In genomic region chr7:81851413-81851812, GRCh38 we compare ENCODE assay signal across 19 cellular contexts.
"Had no signal": no experiment of that assay in that cellular context is flagged by ENCODE, and none has a peak within 500 bp of the region (broad histone marks: within the 10 kb centered on the region; RNA-seq: fewer than 3 reads in every experiment).

No MANE protein-coding gene starts in this region.

- ATAC-seq: left colon; psoas muscle; sciatic nerve; stimulated activated naive B cell treated with anti-CD40 and anti-IgM and Interleukin-4, amounts not matched to agents 10 μg/mL and 1 μg/mL and 100 μg/mL, for 72 hours; stimulated activated naive CD8-positive, alpha-beta T cell treated with anti-CD3 and anti-CD28 coated beads, Interleukin-15, amount 100 ng/mL, for 72 hours had no signal

- H3K4me2 ChIP-seq: hepatocyte had no signal

- H3K4me3 Mint-ChIP-seq: naive B cell; nephron; stimulated activated naive B cell treated with anti-CD40 and anti-IgM and Interleukin-4, amounts not matched to agents 10 μg/mL and 1 μg/mL and 100 μg/mL, for 72 hours; stimulated activated naive CD8-positive, alpha-beta T cell treated with anti-CD3 and anti-CD28 coated beads, Interleukin-15, amount 100 ng/mL, for 72 hours had no signal

- H3K27me3 Mint-ChIP-seq: naive B cell; stimulated activated naive B cell treated with anti-CD40 and anti-IgM and Interleukin-4, amounts not matched to agents 10 μg/mL and 1 μg/mL and 100 μg/mL, for 72 hours; stimulated activated naive CD8-positive, alpha-beta T cell treated with anti-CD3 and anti-CD28 coated beads, Interleukin-15, amount 100 ng/mL, for 72 hours had no signal

- H3K4me1 ChIP-seq: psoas muscle, testis, transverse colon had no signal

- H3K27ac ChIP-seq: dorsolateral prefrontal cortex, hepatocyte, neutrophil, psoas muscle, testis, transverse colon had no signal

- H3K27me3 ChIP-seq: hepatocyte, neutrophil, testis, transverse colon had no signal

- H3K27ac Mint-ChIP-seq: naive B cell; nephron; stimulated activated naive B cell treated with anti-CD40 and anti-IgM and Interleukin-4, amounts not matched to agents 10 μg/mL and 1 μg/mL and 100 μg/mL, for 72 hours; stimulated activated naive CD8-positive, alpha-beta T cell treated with anti-CD3 and anti-CD28 coated beads, Interleukin-15, amount 100 ng/mL, for 72 hours had no signal

- H3K79me2 ChIP-seq: hepatocyte had no signal

- H3K9me3 ChIP-seq: neutrophil, psoas muscle, testis, transverse colon had no signal

- DNase-seq: cortex of kidney; dorsolateral prefrontal cortex; effector CD8-positive, alpha-beta T cell; foreskin melanocyte; head of caudate nucleus; left colon; naive B cell; psoas muscle; retina; stimulated activated CD4-positive, alpha-beta T cell treated with anti-CD3 and anti-CD28 coated beads, Interleukin-2, amount 100 ng/mL, for 24 hours; stimulated activated CD4-positive, alpha-beta T cell treated with anti-CD3 and anti-CD28 coated beads, Interleukin-4, amount 100 ng/mL, for 4 hours; stimulated activated naive B cell treated with anti-CD40 and anti-IgM and Interleukin-4, amounts not matched to agents 10 μg/mL and 1 μg/mL and 100 μg/mL, for 72 hours; stimulated activated naive CD8-positive, alpha-beta T cell treated with anti-CD3 and anti-CD28 coated beads, Interleukin-15, amount 100 ng/mL, for 72 hours; testis; transverse colon had no signal

- H3K4me3 ChIP-seq: dorsolateral prefrontal cortex, hepatocyte, psoas muscle, testis, transverse colon had no signal

- H3K9me3 Mint-ChIP-seq: naive B cell; nephron; stimulated activated naive B cell treated with anti-CD40 and anti-IgM and Interleukin-4, amounts not matched to agents 10 μg/mL and 1 μg/mL and 100 μg/mL, for 72 hours had no signal

- H3K36me3 Mint-ChIP-seq: naive B cell; stimulated activated naive B cell treated with anti-CD40 and anti-IgM and Interleukin-4, amounts not matched to agents 10 μg/mL and 1 μg/mL and 100 μg/mL, for 72 hours had no signal

- H2AFZ ChIP-seq: hepatocyte had no signal

- H3K36me3 ChIP-seq: neutrophil, transverse colon had no signal
